Comparison of ENCODE assay signal across 9 cellular contexts in genomic region chr19:39327990-39328705, GRCh38. TPM values are rescaled to one million over a fixed set of nuclear protein-coding genes. Genes with fewer than 3 reads are reported as not detected.
DNase-seq lines count a peak whose midpoint lies in the region; ATAC-seq, FAIRE-seq and TF ChIP-seq lines count a peak whose summit lies in the region.
"Had no signal": no experiment of that assay in that cellular context is flagged by ENCODE, and none has a peak within 500 bp of the region (broad histone marks: within the 10 kb centered on the region; RNA-seq: fewer than 3 reads in every experiment).

No MANE protein-coding gene starts in this region.

- peaks cover 14% of the 10 kb centered on the region for H3K27me3 ChIP-seq in neural progenitor cell

- no peaks in the 10 kb centered on the region for H3K27me3 Mint-ChIP-seq in activated T-helper 17 cell treated with anti-CD3 and anti-CD28 coated beads, Interleukin-2, amount 50 U/mL, for 72 hours
- H3K27me3 Mint-ChIP-seq in neural progenitor cell (ENCODE audit: insufficient read depth, low read depth), result peaks cover 18% of the 10 kb centered on the region

- H3K79me2 ChIP-seq in neural progenitor cell (ENCODE audit: low read depth), result no peaks in the 10 kb centered on the region

- H3K36me3 Mint-ChIP-seq in activated T-helper 17 cell treated with anti-CD3 and anti-CD28 coated beads, Interleukin-2, amount 50 U/mL, for 72 hours (ENCODE audit: low read depth), result peaks cover 69% of the 10 kb centered on the region
- no peaks in the 10 kb centered on the region for H3K36me3 Mint-ChIP-seq in neural progenitor cell

- H3K9me3 Mint-ChIP-seq in activated T-helper 17 cell treated with anti-CD3 and anti-CD28 coated beads, Interleukin-2, amount 50 U/mL, for 72 hours, result no peaks in the 10 kb centered on the region
- no peaks in the 10 kb centered on the region for H3K9me3 Mint-ChIP-seq in neural progenitor cell

- H3K4me2 ChIP-seq in neural progenitor cell, result peak overlapping the region; percentile 55

- no peak for FAIRE-seq in RCC 7860 (lab: Jason Lieb, UNC)

- H3K9me3 ChIP-seq in neural progenitor cell (ENCODE audit: low read depth), result no peaks in the 10 kb centered on the region

- no peaks in the 10 kb centered on the region for H3K36me3 ChIP-seq in neural progenitor cell

- no peak overlapping the region for H3K4me3 ChIP-seq in fibroblast of the aortic adventitia (ENCODE audit: low read depth, low read length)
- H3K4me3 ChIP-seq in neural progenitor cell, result no peak overlapping the region

- peak; percentile 58 for DNase-seq in COR-L47 (lab: John Stamatoyannopoulos, UW)
- peak; percentile 77 for DNase-seq in HuH-7.5 (ENCODE audit: low spot score)
- DNase-seq in RCC 7860 (ENCODE audit: low spot score), result peak; percentile 41
- peak; percentile 77 for DNase-seq in fibroblast of the aortic adventitia (ENCODE audit: low read depth)
- peak; percentile 93 for DNase-seq in neural progenitor cell (ENCODE audit: low spot score)
- peak; percentile 47 for DNase-seq in stromal cell of bone marrow (ENCODE audit: low read depth)

- H3K4me1 Mint-ChIP-seq in activated T-helper 17 cell treated with anti-CD3 and anti-CD28 coated beads, Interleukin-2, amount 50 U/mL, for 72 hours, result peaks cover 12% of the 10 kb centered on the region
- H3K4me1 Mint-ChIP-seq in neural progenitor cell, result peaks cover 19% of the 10 kb centered on the region

- H3K27ac Mint-ChIP-seq in activated T-helper 17 cell treated with anti-CD3 and anti-CD28 coated beads, Interleukin-2, amount 50 U/mL, for 72 hours, result peak overlapping the region; percentile 68
- peak overlapping the region; percentile 72 for H3K27ac Mint-ChIP-seq in neural progenitor cell

- no peak overlapping the region for H3K9ac ChIP-seq in neural progenitor cell

- H3K4me1 ChIP-seq in neural progenitor cell, result peaks cover 4% of the 10 kb centered on the region

- peak; percentile 96 for TF ChIP-seq CTCF in fibroblast of the aortic adventitia (IDR thresholded peaks at IDR 0.05; ENCODE audit: insufficient read depth, low read length)
- TF ChIP-seq CTCF in neural progenitor cell (IDR thresholded peaks at IDR 0.05), result peak; percentile 99

- no peak overlapping the region for H3K27ac ChIP-seq in neural progenitor cell

- peak; percentile 67 for ATAC-seq in activated T-helper 17 cell treated with anti-CD3 and anti-CD28 coated beads, Interleukin-2, amount 50 U/mL, for 72 hours (replicated peaks)
- ATAC-seq in HG02571 (IDR thresholded peaks at IDR 0.05; ENCODE audit: unreplicated experiment), result no peak

- peak overlapping the region; percentile 15 for H3K4me3 Mint-ChIP-seq in activated T-helper 17 cell treated with anti-CD3 and anti-CD28 coated beads, Interleukin-2, amount 50 U/mL, for 72 hours
- H3K4me3 Mint-ChIP-seq in neural progenitor cell, result peak overlapping the region; percentile 16

- H2AFZ ChIP-seq in neural progenitor cell (replicated peaks), result peak overlapping the region; percentile 52

- H4K20me1 ChIP-seq in neural progenitor cell (ENCODE audit: low read depth), result no peaks in the 10 kb centered on the region

- peaks cover 4% of the 10 kb centered on the region for H3F3A ChIP-seq in neural progenitor cell (ENCODE audit: low read depth)

RNA-seq across cellular contexts. Expression of gene LRFN1, which starts 7.5 kb away (rescaled TPM):
- 1 to 10 TPM; 3.7 to 10.0 TPM for total RNA-seq in activated T-helper 17 cell treated with anti-CD3 and anti-CD28 coated beads, Interleukin-2, amount 50 U/mL, for 72 hours
- total RNA-seq in fibroblast of the aortic adventitia (ENCODE audit: low replicate concordance) (0.08 and 0.18 TPM in 2 replicates), neural progenitor cell (ENCODE audit: low replicate concordance) (0.17 and 4.3 TPM in 2 replicates)

RNA-seq across cellular contexts. Expression of gene GMFG, which starts 7.7 kb away (rescaled TPM):
- total RNA-seq in activated T-helper 17 cell treated with anti-CD3 and anti-CD28 coated beads, Interleukin-2, amount 50 U/mL, for 72 hours, result 100 to 1,000 TPM; 330 to 351 TPM
- total RNA-seq in fibroblast of the aortic adventitia (ENCODE audit: low replicate concordance) (4.2 TPM in 1 of 2 replicates, not detected in the other), neural progenitor cell (ENCODE audit: low replicate concordance) (0.43 TPM in 1 of 2 replicates, not detected in the other)

RNA-seq across cellular contexts. Expression of gene SAMD4B, which starts 14.1 kb away (rescaled TPM):
- 10 to 100 TPM; 52.8 to 75.1 TPM for total RNA-seq in activated T-helper 17 cell treated with anti-CD3 and anti-CD28 coated beads, Interleukin-2, amount 50 U/mL, for 72 hours
- total RNA-seq in fibroblast of the aortic adventitia (ENCODE audit: low replicate concordance) (21.5 and 84.9 TPM in 2 replicates), neural progenitor cell (ENCODE audit: low replicate concordance) (32.8 and 105 TPM in 2 replicates)

RNA-seq across cellular contexts. Expression of gene IFNL1, which starts 31.9 kb away (rescaled TPM):
- under 1 TPM in 1 of 2 donors, not detected in 1; 0.42 TPM for total RNA-seq in activated T-helper 17 cell treated with anti-CD3 and anti-CD28 coated beads, Interleukin-2, amount 50 U/mL, for 72 hours
- total RNA-seq in fibroblast of the aortic adventitia (ENCODE audit: low replicate concordance), result not detected in 2 replicates
- not detected in 2 replicates for total RNA-seq in neural progenitor cell (ENCODE audit: low replicate concordance)
- total RNA-seq: activated CD8-positive, alpha-beta memory T cell treated with anti-CD3 and anti-CD28 coated beads for 36 hours had no signal

RNA-seq across cellular contexts. Expression of gene IFNL2, which starts 60.0 kb away (rescaled TPM):
- not detected for total RNA-seq in activated T-helper 17 cell treated with anti-CD3 and anti-CD28 coated beads, Interleukin-2, amount 50 U/mL, for 72 hours
- not detected in 2 replicates for total RNA-seq in fibroblast of the aortic adventitia (ENCODE audit: low replicate concordance)
- not detected in 2 replicates for total RNA-seq in neural progenitor cell (ENCODE audit: low replicate concordance)
- total RNA-seq: activated CD8-positive, alpha-beta memory T cell treated with anti-CD3 and anti-CD28 coated beads for 36 hours had no signal

Comparison
In these comparisons a context has a peak if more than half of its experiments do, and no peak if none do; other contexts are left out.
1. DNase-seq: peak in every context shown above with its lines; median percentile 93 in neural progenitor cell; 77 in HuH-7.5; 77 in fibroblast of the aortic adventitia; 58 in COR-L47; 47 in stromal cell of bone marrow; 41 in RCC 7860.
2. RNA of gene GMFG, which starts 7.7 kb away (total RNA-seq): 330 to 351 TPM in activated T-helper 17 cell treated with anti-CD3 and anti-CD28 coated beads, Interleukin-2, amount 50 U/mL, for 72 hours; 4.2 TPM in fibroblast of the aortic adventitia and 0.43 TPM in neural progenitor cell; every median in the first group is over 10 times any median in the second.